In the genomic region with DNA sequence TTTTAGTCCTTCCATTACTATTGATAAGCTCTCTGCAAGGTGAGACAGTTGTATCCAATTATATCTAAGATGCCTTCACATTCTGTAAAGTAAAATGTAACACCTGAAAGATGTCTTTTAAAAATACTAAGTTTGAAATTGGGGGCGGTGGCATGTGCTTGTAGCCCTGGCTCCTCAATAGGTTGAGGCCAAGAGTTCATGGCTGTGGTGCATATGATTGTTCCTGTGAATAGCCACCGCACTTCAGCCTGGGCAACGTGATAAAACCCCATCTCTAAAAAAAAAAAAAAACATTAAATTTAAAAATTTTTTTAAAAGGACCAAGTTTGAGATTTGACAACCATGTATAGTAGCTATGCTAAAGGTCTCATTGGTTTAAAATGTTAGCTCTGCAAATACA, we compare ENCODE assay signal across 1 cellular context.
TF ChIP-seq lines count a peak whose summit lies in the region.

No MANE protein-coding gene starts in this region.

TF ChIP-seq in HCT116, 20 proteins besides CTCF, POLR2A, EP300 and RAD21 (continued from another document):
- TF ChIP-seq ZBTB33 (IDR thresholded peaks at IDR 0.05; ENCODE audit: extremely low read depth, insufficient replicate concordance, low read length) (no peak), SRF (IDR thresholded peaks at IDR 0.05; ENCODE audit: low read depth) (no peak), SIN3A (IDR thresholded peaks at IDR 0.05; ENCODE audit: low read depth) (no peak), ZFX (IDR thresholded peaks at IDR 0.05) (no peak), SP1 (IDR thresholded peaks at IDR 0.05; ENCODE audit: low read depth) (no peak)
TF ChIP-seq in HCT116: peak in this region for 0.
